Comparison of ENCODE assay signal across 9 cellular contexts in genomic region chr2:229431331-229431954, GRCh38.
DNase-seq lines count a peak whose midpoint lies in the region; ATAC-seq and TF ChIP-seq lines count a peak whose summit lies in the region.
"Had no signal": no experiment of that assay in that cellular context is flagged by ENCODE, and none has a peak within 500 bp of the region (broad histone marks: within the 10 kb centered on the region; RNA-seq: fewer than 3 reads in every experiment).

No MANE protein-coding gene starts in this region.

- H3K4me2 ChIP-seq in SK-N-SH: no peak overlapping the region

- H3K36me3 Mint-ChIP-seq in activated T-helper 1 cell treated with anti-CD3 and anti-CD28 coated beads, Interleukin-12 subunit alpha, Interleukin-12 subunit beta, Interleukin-2, Interleukin-4 antibody, amounts not matched to agents 30 ng/mL and 10 ng/mL and 1 ng/mL, durations not matched to agents 14 hours and 24 hours and 36 hours (ENCODE audit: low read depth): no peaks in the 10 kb centered on the region

- H3K4me3 Mint-ChIP-seq in activated T-helper 1 cell treated with anti-CD3 and anti-CD28 coated beads, Interleukin-12 subunit alpha, Interleukin-12 subunit beta, Interleukin-2, Interleukin-4 antibody, amounts not matched to agents 30 ng/mL and 10 ng/mL and 1 ng/mL, durations not matched to agents 14 hours and 24 hours and 36 hours: no peak overlapping the region

- no peaks in the 10 kb centered on the region for H3K27me3 Mint-ChIP-seq in activated T-helper 1 cell treated with anti-CD3 and anti-CD28 coated beads, Interleukin-12 subunit alpha, Interleukin-12 subunit beta, Interleukin-2, Interleukin-4 antibody, amounts not matched to agents 30 ng/mL and 10 ng/mL and 1 ng/mL, durations not matched to agents 14 hours and 24 hours and 36 hours (ENCODE audit: insufficient read depth)

- H3K36me3 ChIP-seq in BJ (ENCODE audit: control insufficient read depth, insufficient read depth, low read length) (no peaks in the 10 kb centered on the region), SK-N-SH (replicated peaks in 1 of 2; ENCODE audit: control insufficient read depth in 1 of 2, insufficient read depth in 2 of 2, low read length in 1 of 2) (no peaks in the 10 kb centered on the region)

- H3K27ac Mint-ChIP-seq in activated T-helper 1 cell treated with anti-CD3 and anti-CD28 coated beads, Interleukin-12 subunit alpha, Interleukin-12 subunit beta, Interleukin-2, Interleukin-4 antibody, amounts not matched to agents 30 ng/mL and 10 ng/mL and 1 ng/mL, durations not matched to agents 14 hours and 24 hours and 36 hours: no peak overlapping the region

- H4K20me1 ChIP-seq in SK-N-SH (ENCODE audit: insufficient read depth): no peaks in the 10 kb centered on the region

- H3K27ac ChIP-seq in HL-60 (replicated peaks): no peak overlapping the region
- no peak overlapping the region for H3K27ac ChIP-seq in SK-N-SH (ENCODE audit: low read depth in 2 of 2, low read length in 1 of 2)
- H3K27ac ChIP-seq: epithelial cell of prostate had no signal

- no peaks in the 10 kb centered on the region for H3K79me2 ChIP-seq in SK-N-SH (ENCODE audit: insufficient read depth)

- H3K4me3 ChIP-seq in BJ (ENCODE audit: low read depth, low read length) (no peak overlapping the region), HL-60 (replicated peaks; ENCODE audit: insufficient read depth, low read length) (no peak overlapping the region), SK-N-SH (ENCODE audit: low read depth in 2 of 2, low read length in 1 of 2) (no peak overlapping the region)

- TF ChIP-seq EP300 in SK-N-SH (IDR thresholded peaks at IDR 0.05; ENCODE audit: borderline replicate concordance in 1 of 2, low read depth in 1 of 2, low read length in 1 of 2): no peak

- H3K9me3 ChIP-seq in SK-N-SH: no peaks in the 10 kb centered on the region

- POLR2A ChIA-PET in BJ (lab: Charles Lee): interaction anchor here (0.6 kb wide), 3 partner anchors 160 to 224 kb away, joined by 3 to 10 read pairs (median 4); no protein-coding TSS in a partner anchor
- POLR2A ChIA-PET in SK-N-SH (lab: Yijun Ruan, JAX): no interaction called here

- TF ChIP-seq RAD21 in SK-N-SH (IDR thresholded peaks at IDR 0.05; ENCODE audit: low read length): peak; percentile 68

- H2AFZ ChIP-seq in SK-N-SH (ENCODE audit: low read depth): no peak overlapping the region

- intact Hi-C loops in activated T-helper 1 cell treated with anti-CD3 and anti-CD28 coated beads, Interleukin-12 subunit alpha, Interleukin-12 subunit beta, Interleukin-2, Interleukin-4 antibody, amounts not matched to agents 30 ng/mL and 10 ng/mL and 1 ng/mL, durations not matched to agents 14 hours and 24 hours and 36 hours (cut with micrococcal nuclease): no loop called here

- H3K9me3 Mint-ChIP-seq in activated T-helper 1 cell treated with anti-CD3 and anti-CD28 coated beads, Interleukin-12 subunit alpha, Interleukin-12 subunit beta, Interleukin-2, Interleukin-4 antibody, amounts not matched to agents 30 ng/mL and 10 ng/mL and 1 ng/mL, durations not matched to agents 14 hours and 24 hours and 36 hours: no peaks in the 10 kb centered on the region

- TF ChIP-seq CTCF in BJ (IDR thresholded peaks at IDR 0.05; ENCODE audit: insufficient read depth, low read depth, low read length): peak; percentile 61
- TF ChIP-seq CTCF in HL-60 (IDR thresholded peaks at IDR 0.05; ENCODE audit: insufficient read depth, low read length): peak; percentile 9
- TF ChIP-seq CTCF in SK-N-SH (IDR thresholded peaks at IDR 0.05): peak; percentile 76

- H3K9me2 ChIP-seq in SK-N-SH: no peaks in the 10 kb centered on the region

- no peak for ATAC-seq in HG03432 (IDR thresholded peaks at IDR 0.05; ENCODE audit: unreplicated experiment)

- H3K27me3 ChIP-seq in BJ (ENCODE audit: control insufficient read depth, insufficient read depth, low read length) (no peaks in the 10 kb centered on the region), HL-60 (ENCODE audit: insufficient read depth, poor library complexity, severe bottlenecking) (peaks cover 3% of the 10 kb centered on the region), SK-N-SH (ENCODE audit: insufficient read depth) (no peaks in the 10 kb centered on the region)

- H3K9ac ChIP-seq in SK-N-SH: no peak overlapping the region

- no peaks in the 10 kb centered on the region for H3K4me1 ChIP-seq in SK-N-SH (ENCODE audit: control insufficient read depth in 1 of 2, insufficient read depth in 2 of 2, low read depth in 1 of 2, low read length in 1 of 2)

- DNase-seq in BJ (ENCODE audit: low read depth) (no peak), HL-60 (ENCODE audit: low read depth in 1 of 2, low spot score in 1 of 2) (peak in 1 of 2 experiments; percentile 23), SK-N-SH (peak; percentile 23), glomerular visceral epithelial cell (ENCODE audit: extremely low spot score) (peak; percentile 8), superior temporal gyrus (ENCODE audit: extremely low spot score) (peak; percentile 93), COLO668 (lab: John Stamatoyannopoulos, UW; ENCODE audit: unreplicated experiment) (no peak)
- no peak for DNase-seq in activated T-helper 1 cell treated with anti-CD3 and anti-CD28 coated beads, Interleukin-12 subunit alpha, Interleukin-12 subunit beta, Interleukin-2, Interleukin-4 antibody, amounts not matched to agents 30 ng/mL and 10 ng/mL and 1 ng/mL, durations not matched to agents 14 hours and 24 hours and 36 hours (ENCODE audit: low spot score)

- no peaks in the 10 kb centered on the region for H3F3A ChIP-seq in SK-N-SH (replicated peaks; ENCODE audit: insufficient read depth)

- no peaks in the 10 kb centered on the region for H3K4me1 Mint-ChIP-seq in activated T-helper 1 cell treated with anti-CD3 and anti-CD28 coated beads, Interleukin-12 subunit alpha, Interleukin-12 subunit beta, Interleukin-2, Interleukin-4 antibody, amounts not matched to agents 30 ng/mL and 10 ng/mL and 1 ng/mL, durations not matched to agents 14 hours and 24 hours and 36 hours (ENCODE audit: low read depth)

- CTCF ChIA-PET in BJ (lab: Yijun Ruan, JAX) (interaction anchor here (0.6 to 8.9 kb wide), 13 partner anchors 8 to 272 kb away, joined by 3 to 68 read pairs (median 3); no protein-coding TSS in a partner anchor), SK-N-SH (lab: Yijun Ruan, JAX) (interaction anchor here (0.6 to 3.7 kb wide), 17 partner anchors 8 to 507 kb away, joined by 3 to 40 read pairs (median 5); partner anchors contain the start of gene DNER)

- WGBS in SK-N-SH (ENCODE audit: low lambda C conversion rate): 38% methylated on average over 2 of the region's 2 CpGs

TF ChIP-seq in SK-N-SH, 30 proteins besides CTCF, POLR2A, EP300 and RAD21:
- TF ChIP-seq RXRA (IDR thresholded peaks at IDR 0.05; ENCODE audit: borderline replicate concordance, low read depth) (no peak), SMC3 (IDR thresholded peaks at IDR 0.05; ENCODE audit: low read depth, low read length) (peak; percentile 43)

Comparison
In these comparisons a context has a peak if more than half of its experiments do, and no peak if none do; other contexts are left out.
1. DNase-seq: peak in SK-N-SH (single experiment), glomerular visceral epithelial cell (single experiment) and superior temporal gyrus (single experiment); none in BJ (single experiment), COLO668 (single experiment) and activated T-helper 1 cell treated with anti-CD3 and anti-CD28 coated beads, Interleukin-12 subunit alpha, Interleukin-12 subunit beta, Interleukin-2, Interleukin-4 antibody, amounts not matched to agents 30 ng/mL and 10 ng/mL and 1 ng/mL, durations not matched to agents 14 hours and 24 hours and 36 hours (single experiment).
2. CTCF ChIP-seq: peak in every context shown above with its lines; median percentile 76 in SK-N-SH; 61 in BJ; 9 in HL-60.